In the genomic region with DNA sequence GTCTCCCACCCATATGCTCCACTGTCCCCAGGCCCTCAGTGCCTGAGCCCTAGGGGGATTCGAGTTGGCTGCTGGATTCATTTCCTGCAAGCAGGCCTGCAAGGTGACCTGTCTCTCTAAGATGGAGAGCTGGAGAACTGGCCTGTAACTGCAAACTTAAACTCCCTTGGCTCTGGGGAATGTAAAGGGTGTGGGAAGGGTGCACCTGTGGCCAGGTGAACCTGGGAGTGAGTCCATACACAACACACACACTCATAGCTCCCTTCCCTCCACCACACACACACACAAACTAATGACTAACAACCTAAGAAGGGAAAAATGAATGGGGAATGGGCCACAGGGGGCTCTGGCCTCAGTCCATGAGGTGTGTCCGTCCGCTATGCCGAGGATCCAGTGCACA, we compare ENCODE assay signal across 1 cellular context.
TF ChIP-seq lines count a peak whose summit lies in the region.

No MANE protein-coding gene starts in this region.

TF ChIP-seq in HCT116, 20 proteins besides CTCF, POLR2A, EP300 and RAD21 (continued from another document):
- TF ChIP-seq, protein P1, sequence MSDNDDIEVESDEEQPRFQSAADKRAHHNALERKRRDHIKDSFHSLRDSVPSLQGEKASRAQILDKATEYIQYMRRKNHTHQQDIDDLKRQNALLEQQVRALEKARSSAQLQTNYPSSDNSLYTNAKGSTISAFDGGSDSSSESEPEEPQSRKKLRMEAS (IDR thresholded peaks at IDR 0.05), result no peak
- no peak for TF ChIP-seq SP1 (IDR thresholded peaks at IDR 0.05; ENCODE audit: low read depth)
- TF ChIP-seq, protein P2, sequence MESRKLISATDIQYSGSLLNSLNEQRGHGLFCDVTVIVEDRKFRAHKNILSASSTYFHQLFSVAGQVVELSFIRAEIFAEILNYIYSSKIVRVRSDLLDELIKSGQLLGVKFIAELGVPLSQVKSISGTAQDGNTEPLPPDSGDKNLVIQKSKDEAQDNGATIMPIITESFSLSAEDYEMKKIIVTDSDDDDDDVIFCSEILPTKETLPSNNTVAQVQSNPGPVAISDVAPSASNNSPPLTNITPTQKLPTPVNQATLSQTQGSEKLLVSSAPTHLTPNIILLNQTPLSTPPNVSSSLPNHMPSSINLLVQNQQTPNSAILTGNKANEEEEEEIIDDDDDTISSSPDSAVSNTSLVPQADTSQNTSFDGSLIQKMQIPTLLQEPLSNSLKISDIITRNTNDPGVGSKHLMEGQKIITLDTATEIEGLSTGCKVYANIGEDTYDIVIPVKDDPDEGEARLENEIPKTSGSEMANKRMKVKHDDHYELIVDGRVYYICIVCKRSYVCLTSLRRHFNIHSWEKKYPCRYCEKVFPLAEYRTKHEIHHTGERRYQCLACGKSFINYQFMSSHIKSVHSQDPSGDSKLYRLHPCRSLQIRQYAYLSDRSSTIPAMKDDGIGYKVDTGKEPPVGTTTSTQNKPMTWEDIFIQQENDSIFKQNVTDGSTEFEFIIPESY (IDR thresholded peaks at IDR 0.05; ENCODE audit: extremely low read depth, insufficient replicate concordance, low read length), result no peak
- TF ChIP-seq, protein P3, sequence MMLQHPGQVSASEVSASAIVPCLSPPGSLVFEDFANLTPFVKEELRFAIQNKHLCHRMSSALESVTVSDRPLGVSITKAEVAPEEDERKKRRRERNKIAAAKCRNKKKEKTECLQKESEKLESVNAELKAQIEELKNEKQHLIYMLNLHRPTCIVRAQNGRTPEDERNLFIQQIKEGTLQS (IDR thresholded peaks at IDR 0.05), result no peak
- no peak for TF ChIP-seq SIN3A (IDR thresholded peaks at IDR 0.05; ENCODE audit: low read depth)
- TF ChIP-seq EGR1 (IDR thresholded peaks at IDR 0.05; ENCODE audit: low read depth), result no peak
- no peak for TF ChIP-seq ZNF274 (IDR thresholded peaks at IDR 0.05; ENCODE audit: low read depth, low read length)
- TF ChIP-seq CBX3 (IDR thresholded peaks at IDR 0.05; ENCODE audit: low read depth), result no peak
- TF ChIP-seq POLR2AphosphoS5 (IDR thresholded peaks at IDR 0.05; ENCODE audit: low read depth, low read length), result no peak
- TF ChIP-seq ELF1 (IDR thresholded peaks at IDR 0.05; ENCODE audit: borderline replicate concordance, low read depth), result no peak
